Comparison of ENCODE assay signal across 10 cellular contexts in the genomic region with DNA sequence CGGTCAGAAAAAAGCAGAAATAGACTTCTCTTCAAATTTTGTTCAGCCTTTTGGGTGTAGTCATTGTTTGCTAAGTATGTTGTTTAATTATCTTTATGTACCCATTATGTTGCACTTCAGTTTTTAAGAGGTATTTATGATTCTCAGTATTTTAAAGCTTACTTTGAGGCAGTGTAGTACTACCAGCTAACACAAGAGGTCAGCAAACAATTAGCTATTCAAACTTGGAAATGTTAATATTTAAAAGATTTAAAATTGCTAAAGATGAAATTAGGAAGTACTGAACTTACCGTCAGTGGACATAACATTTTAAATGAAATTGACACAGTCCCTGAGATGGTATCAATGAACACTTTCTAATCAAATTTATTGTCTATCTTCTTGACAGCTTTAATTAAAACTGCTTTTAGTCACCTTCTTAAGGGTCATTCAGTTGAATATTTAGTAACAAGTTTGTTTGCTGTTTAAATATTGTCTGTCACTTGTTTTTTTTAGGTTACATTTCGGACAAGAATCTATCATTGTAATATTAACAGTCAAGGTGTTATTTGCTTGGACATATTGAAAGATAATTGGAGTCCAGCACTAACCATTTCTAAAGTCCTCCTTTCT. TPM values are rescaled to one million over a fixed set of nuclear protein-coding genes. Genes with fewer than 3 reads are reported as not detected.
DNase-seq lines count a peak whose midpoint lies in the region; ATAC-seq and TF ChIP-seq lines count a peak whose summit lies in the region.
"Had no signal": no experiment of that assay in that cellular context is flagged by ENCODE, and none has a peak within 500 bp of the region (broad histone marks: within the 10 kb centered on the region; RNA-seq: fewer than 3 reads in every experiment).

No MANE protein-coding gene starts in this region.

- H2AFZ ChIP-seq in hepatocyte: no peak overlapping the region

- peak; percentile 67 for TF ChIP-seq CTCF in DOHH2 (IDR thresholded peaks at IDR 0.05; ENCODE audit: low read depth, low read length, poor library complexity, severe bottlenecking)
- TF ChIP-seq CTCF in HFFc6 (IDR thresholded peaks at IDR 0.05): peak; percentile 92
- peak; percentile 78 for TF ChIP-seq CTCF in activated B cell treated with CpG ODN at 0.5 μM for 24 hours (IDR thresholded peaks at IDR 0.05)
- peak; percentile 73 for TF ChIP-seq CTCF in hepatocyte (IDR thresholded peaks at IDR 0.05; ENCODE audit: poor library complexity)
- TF ChIP-seq CTCF in upper lobe of right lung (IDR thresholded peaks at IDR 0.05): peak; percentile 89

- H3K4me3 ChIP-seq in DOHH2 (ENCODE audit: low read length) (no peak overlapping the region), hepatocyte (no peak overlapping the region), upper lobe of right lung (no peak overlapping the region)
- H3K4me3 ChIP-seq: SJCRH30 had no signal

- H3K4me2 ChIP-seq in DOHH2 (ENCODE audit: low read length): no peak overlapping the region
- no peak overlapping the region for H3K4me2 ChIP-seq in hepatocyte

- POLR2A ChIA-PET in activated B cell treated with CpG ODN at 0.5 μM for 24 hours (lab: Charles Lee): interaction anchor here (1.0 kb wide), 1 partner anchor 28 kb away, joined by 7 read pairs; a partner anchor contains a TSS

- H3F3A ChIP-seq in DOHH2 (ENCODE audit: control insufficient read depth, insufficient read depth): no peaks in the 10 kb centered on the region

- H3K27ac ChIP-seq in DOHH2 (ENCODE audit: low read depth, low read length) (no peak overlapping the region), hepatocyte (no peak overlapping the region), upper lobe of right lung (no peak overlapping the region)
- H3K27ac ChIP-seq: SJCRH30 had no signal

- no peaks in the 10 kb centered on the region for H3K27me3 ChIP-seq in DOHH2 (ENCODE audit: control insufficient read depth, low read length)
- no peaks in the 10 kb centered on the region for H3K27me3 ChIP-seq in hepatocyte
- no peaks in the 10 kb centered on the region for H3K27me3 ChIP-seq in upper lobe of right lung
- H3K27me3 ChIP-seq: SJCRH30 had no signal

- H3K4me1 ChIP-seq in DOHH2 (ENCODE audit: control insufficient read depth, low read length) (no peaks in the 10 kb centered on the region), hepatocyte (ENCODE audit: insufficient read depth) (no peaks in the 10 kb centered on the region), upper lobe of right lung (no peaks in the 10 kb centered on the region)
- H3K4me1 ChIP-seq: SJCRH30 had no signal

- H3K79me2 ChIP-seq in DOHH2 (ENCODE audit: control insufficient read depth, low read length) (no peaks in the 10 kb centered on the region), hepatocyte (peaks cover 41% of the 10 kb centered on the region)

- WGBS in hepatocyte (ENCODE audit: low lambda C conversion rate, missing lambda C conversion rate): 69% methylated on average over 3 of the region's 3 CpGs

- H4K20me1 ChIP-seq in DOHH2 (ENCODE audit: control insufficient read depth, insufficient read depth, low read depth, low read length) (peaks cover 10% of the 10 kb centered on the region; the same call in 1 of the 2 replicates), hepatocyte (ENCODE audit: insufficient read depth, poor library complexity, severe bottlenecking) (peaks cover 19% of the 10 kb centered on the region)

- H3K9me2 ChIP-seq in DOHH2 (replicated peaks; ENCODE audit: control insufficient read depth, low read length) (no peaks in the 10 kb centered on the region), hepatocyte (replicated peaks; ENCODE audit: insufficient read depth) (no peaks in the 10 kb centered on the region)

- H3K4me3 Mint-ChIP-seq in HFFc6: no peak overlapping the region
- no peak overlapping the region for H3K4me3 Mint-ChIP-seq in activated B cell treated with CpG ODN at 0.5 μM for 24 hours
- H3K4me3 Mint-ChIP-seq in activated naive CD8-positive, alpha-beta T cell treated with anti-CD3 and anti-CD28 coated beads for 36 hours: no peak overlapping the region
- no peak overlapping the region for H3K4me3 Mint-ChIP-seq in stimulated activated naive CD8-positive, alpha-beta T cell treated with anti-CD3 and anti-CD28 coated beads, Interleukin-15, amount 100 ng/mL, for 72 hours
- H3K4me3 Mint-ChIP-seq: naive thymus-derived CD8-positive, alpha-beta T cell had no signal

- H3K36me3 ChIP-seq in DOHH2 (ENCODE audit: control insufficient read depth, low read length): peaks cover 40% of the 10 kb centered on the region
- H3K36me3 ChIP-seq in hepatocyte (replicated peaks; ENCODE audit: insufficient read depth, low read depth): no peaks in the 10 kb centered on the region
- H3K36me3 ChIP-seq in upper lobe of right lung: peaks cover 24% of the 10 kb centered on the region

- no peak overlapping the region for H3K27ac Mint-ChIP-seq in HFFc6
- no peak overlapping the region for H3K27ac Mint-ChIP-seq in activated B cell treated with CpG ODN at 0.5 μM for 24 hours
- H3K27ac Mint-ChIP-seq in activated naive CD8-positive, alpha-beta T cell treated with anti-CD3 and anti-CD28 coated beads for 36 hours: no peak overlapping the region
- no peak overlapping the region for H3K27ac Mint-ChIP-seq in stimulated activated naive CD8-positive, alpha-beta T cell treated with anti-CD3 and anti-CD28 coated beads, Interleukin-15, amount 100 ng/mL, for 72 hours

- no peaks in the 10 kb centered on the region for H3K9me3 Mint-ChIP-seq in HFFc6
- no peaks in the 10 kb centered on the region for H3K9me3 Mint-ChIP-seq in activated B cell treated with CpG ODN at 0.5 μM for 24 hours
- H3K9me3 Mint-ChIP-seq in activated naive CD8-positive, alpha-beta T cell treated with anti-CD3 and anti-CD28 coated beads for 36 hours: no peaks in the 10 kb centered on the region
- no peaks in the 10 kb centered on the region for H3K9me3 Mint-ChIP-seq in stimulated activated naive CD8-positive, alpha-beta T cell treated with anti-CD3 and anti-CD28 coated beads, Interleukin-15, amount 100 ng/mL, for 72 hours
- H3K9me3 Mint-ChIP-seq: naive thymus-derived CD8-positive, alpha-beta T cell had no signal

- peak; percentile 42 for ATAC-seq in activated B cell treated with CpG ODN at 0.5 μM for 24 hours (ENCODE audit: low read depth)
- ATAC-seq in upper lobe of right lung: peak; percentile 65
- ATAC-seq in HG03196 (IDR thresholded peaks at IDR 0.05; ENCODE audit: unreplicated experiment): no peak
- no peak for ATAC-seq in stimulated activated naive CD8-positive, alpha-beta T cell treated with anti-CD3 and anti-CD28 coated beads, Interleukin-15, amount 100 ng/mL, for 72 hours
- ATAC-seq: naive thymus-derived CD8-positive, alpha-beta T cell had no signal

- H3K36me3 Mint-ChIP-seq in HFFc6 (ENCODE audit: low read depth): no peaks in the 10 kb centered on the region
- H3K36me3 Mint-ChIP-seq in activated B cell treated with CpG ODN at 0.5 μM for 24 hours (ENCODE audit: low read depth): peaks cover 26% of the 10 kb centered on the region
- H3K36me3 Mint-ChIP-seq in activated naive CD8-positive, alpha-beta T cell treated with anti-CD3 and anti-CD28 coated beads for 36 hours: peaks cover 3% of the 10 kb centered on the region

- CTCF ChIA-PET in activated B cell treated with CpG ODN at 0.5 μM for 24 hours (lab: Charles Lee): interaction anchor here (0.6 to 1.8 kb wide), 23 partner anchors 11 to 789 kb away, joined by 3 to 14 read pairs (median 4); a partner anchor contains a TSS

- H3K4me1 Mint-ChIP-seq in HFFc6 (ENCODE audit: low read depth): peaks cover 6% of the 10 kb centered on the region; the same call in 1 of the 2 replicates
- H3K4me1 Mint-ChIP-seq in activated B cell treated with CpG ODN at 0.5 μM for 24 hours: peaks cover 8% of the 10 kb centered on the region
- peaks cover 2% of the 10 kb centered on the region for H3K4me1 Mint-ChIP-seq in activated naive CD8-positive, alpha-beta T cell treated with anti-CD3 and anti-CD28 coated beads for 36 hours
- H3K4me1 Mint-ChIP-seq in stimulated activated naive CD8-positive, alpha-beta T cell treated with anti-CD3 and anti-CD28 coated beads, Interleukin-15, amount 100 ng/mL, for 72 hours: no peaks in the 10 kb centered on the region

- H3K9me3 ChIP-seq in DOHH2 (ENCODE audit: control insufficient read depth, insufficient read depth, low read length): no peaks in the 10 kb centered on the region
- no peaks in the 10 kb centered on the region for H3K9me3 ChIP-seq in hepatocyte (ENCODE audit: low read depth)
- H3K9me3 ChIP-seq in upper lobe of right lung: no peaks in the 10 kb centered on the region
- H3K9me3 ChIP-seq: SJCRH30 had no signal

- DNase-seq in HFFc6 (peak; percentile 35), activated B cell treated with CpG ODN at 0.5 μM for 24 hours (no peak), hepatocyte (ENCODE audit: low spot score) (peak; percentile 35), upper lobe of right lung (no peak)
- DNase-seq in activated naive CD8-positive, alpha-beta T cell treated with anti-CD3 and anti-CD28 coated beads for 36 hours: no peak
- no peak for DNase-seq in stimulated activated naive CD8-positive, alpha-beta T cell treated with anti-CD3 and anti-CD28 coated beads, Interleukin-15, amount 100 ng/mL, for 72 hours

- H3K27me3 Mint-ChIP-seq in HFFc6 (ENCODE audit: insufficient read depth): no peaks in the 10 kb centered on the region; the same call in 1 of the 2 replicates
- H3K27me3 Mint-ChIP-seq in activated B cell treated with CpG ODN at 0.5 μM for 24 hours: no peaks in the 10 kb centered on the region
- no peaks in the 10 kb centered on the region for H3K27me3 Mint-ChIP-seq in activated naive CD8-positive, alpha-beta T cell treated with anti-CD3 and anti-CD28 coated beads for 36 hours
- no peaks in the 10 kb centered on the region for H3K27me3 Mint-ChIP-seq in stimulated activated naive CD8-positive, alpha-beta T cell treated with anti-CD3 and anti-CD28 coated beads, Interleukin-15, amount 100 ng/mL, for 72 hours
- H3K27me3 Mint-ChIP-seq: naive thymus-derived CD8-positive, alpha-beta T cell had no signal

- intact Hi-C loops in activated B cell treated with CpG ODN at 0.5 μM for 24 hours (cut with micrococcal nuclease) (loop anchor here (1.0 to 10.0 kb wide), 8 partner anchors 29 to 794 kb away; a partner anchor contains a TSS), upper lobe of right lung (cut with DNase I) (no loop called here)

RNA-seq across cellular contexts. Expression of a gene that starts 28.1 kb away (rescaled TPM):
- 10 to 100 TPM; 10.9 to 13.5 (median 11.6) TPM for total RNA-seq in HFFc6 (2021; fragmentation: NEBNext Ultra II Directional; extraction: Animal tissue kit (Norgen Biotek cat#: 25700))
- total RNA-seq in activated B cell treated with CpG ODN at 0.5 μM for 24 hours (3.4 and 4.8 TPM in 2 replicates), hepatocyte (16.2 and 19.8 TPM in 2 replicates), upper lobe of right lung (8.4 TPM)
- 14.8 and 16.9 TPM in 2 replicates for polyA plus RNA-seq in hepatocyte
- total RNA-seq in activated naive CD8-positive, alpha-beta T cell treated with anti-CD3 and anti-CD28 coated beads for 36 hours: 1 to 10 TPM; 6.4 to 6.9 TPM

RNA-seq across cellular contexts. Expression of a gene that starts 28.2 kb away (rescaled TPM):
- 1,000 to 10,000 TPM; 1,680 to 2,112 (median 1,953) TPM for total RNA-seq in HFFc6 (2021; fragmentation: NEBNext Ultra II Directional; extraction: Animal tissue kit (Norgen Biotek cat#: 25700))
- total RNA-seq in activated B cell treated with CpG ODN at 0.5 μM for 24 hours (2,710 and 2,947 TPM in 2 replicates), hepatocyte (2,924 and 3,305 TPM in 2 replicates), upper lobe of right lung (1,404 TPM)
- 1,254 and 1,318 TPM in 2 replicates for polyA plus RNA-seq in hepatocyte
- total RNA-seq in activated naive CD8-positive, alpha-beta T cell treated with anti-CD3 and anti-CD28 coated beads for 36 hours: 1,000 to 10,000 TPM; 2,473 to 2,489 TPM

RNA-seq across cellular contexts. Expression of a gene that starts 56.4 kb away (rescaled TPM):
- 10 to 100 TPM; 36.0 to 43.7 (median 40.9) TPM for total RNA-seq in HFFc6 (2021; fragmentation: NEBNext Ultra II Directional; extraction: Animal tissue kit (Norgen Biotek cat#: 25700))
- 20.6 and 25.0 TPM in 2 replicates for total RNA-seq in activated B cell treated with CpG ODN at 0.5 μM for 24 hours
- total RNA-seq in hepatocyte: 16.9 and 18.3 TPM in 2 replicates
- 6.8 and 7.2 TPM in 2 replicates for polyA plus RNA-seq in hepatocyte
- total RNA-seq in upper lobe of right lung: 62.1 TPM
- total RNA-seq in activated naive CD8-positive, alpha-beta T cell treated with anti-CD3 and anti-CD28 coated beads for 36 hours: 1 to 10 TPM; 4.8 to 5.0 TPM

Comparison
In these comparisons a context has a peak if more than half of its experiments do, and no peak if none do; other contexts are left out.
1. DNase-seq: peak in HFFc6 (single experiment) and hepatocyte (single experiment); none in activated B cell treated with CpG ODN at 0.5 μM for 24 hours (single experiment), upper lobe of right lung (single experiment), activated naive CD8-positive, alpha-beta T cell treated with anti-CD3 and anti-CD28 coated beads for 36 hours (single experiment) and stimulated activated naive CD8-positive, alpha-beta T cell treated with anti-CD3 and anti-CD28 coated beads, Interleukin-15, amount 100 ng/mL, for 72 hours (0 of 2).
2. ATAC-seq: peak in activated B cell treated with CpG ODN at 0.5 μM for 24 hours (single experiment) and upper lobe of right lung (single experiment); none in HG03196 (single experiment) and stimulated activated naive CD8-positive, alpha-beta T cell treated with anti-CD3 and anti-CD28 coated beads, Interleukin-15, amount 100 ng/mL, for 72 hours (single experiment).
3. Peak in every context shown above with its lines, with median percentiles within 50 percentile points of each other: CTCF ChIP-seq.